1 cellular context compared by ENCODE assay signal in genomic region chr2:159736048-159736447, GRCh38.
TF ChIP-seq lines count a peak whose summit lies in the region.

No MANE protein-coding gene starts in this region.

TF ChIP-seq in HepG2, 621 proteins besides CTCF, POLR2A, EP300 and RAD21 (continued from another document):
- TF ChIP-seq CSRNP1 (CRISPR knock-in tag; IDR thresholded peaks at IDR 0.05) (no peak), BCL3 (CRISPR knock-in tag; IDR thresholded peaks at IDR 0.05) (no peak), ZNF296 (CRISPR knock-in tag; conservative IDR thresholded peaks at IDR 0.05) (no peak), CBX2 (IDR thresholded peaks at IDR 0.05; ENCODE audit: low read depth, low read length) (no peak), CBX2 (CRISPR knock-in tag; IDR thresholded peaks at IDR 0.05; ENCODE audit: low read depth) (no peak), MAFK (conservative IDR thresholded peaks at IDR 0.05 in 1 of 2, IDR thresholded peaks at IDR 0.05 in 1 of 2; ENCODE audit: low read length in 2 of 2) (peak; percentile 65 to 75), RBM22 (optimal IDR thresholded peaks at IDR 0.05; ENCODE audit: low read length) (peak; percentile 32), ZNF281 (CRISPR knock-in tag; IDR thresholded peaks at IDR 0.05; ENCODE audit: borderline replicate concordance) (no peak), ZZZ3 (CRISPR knock-in tag; IDR thresholded peaks at IDR 0.05; ENCODE audit: borderline replicate concordance) (no peak), ZBTB14 (CRISPR knock-in tag; IDR thresholded peaks at IDR 0.05) (0 out of 2 replicates have a peak, but pooled peaks have one; percentile 18), MAFF (IDR thresholded peaks at IDR 0.05; ENCODE audit: low read depth, low read length) (peak; percentile 47; the same call in 1 of the 2 replicates), ZBTB49 (CRISPR knock-in tag; IDR thresholded peaks at IDR 0.05; ENCODE audit: borderline replicate concordance) (no peak)
